21 cellular contexts compared by ENCODE assay signal in the genomic region with DNA sequence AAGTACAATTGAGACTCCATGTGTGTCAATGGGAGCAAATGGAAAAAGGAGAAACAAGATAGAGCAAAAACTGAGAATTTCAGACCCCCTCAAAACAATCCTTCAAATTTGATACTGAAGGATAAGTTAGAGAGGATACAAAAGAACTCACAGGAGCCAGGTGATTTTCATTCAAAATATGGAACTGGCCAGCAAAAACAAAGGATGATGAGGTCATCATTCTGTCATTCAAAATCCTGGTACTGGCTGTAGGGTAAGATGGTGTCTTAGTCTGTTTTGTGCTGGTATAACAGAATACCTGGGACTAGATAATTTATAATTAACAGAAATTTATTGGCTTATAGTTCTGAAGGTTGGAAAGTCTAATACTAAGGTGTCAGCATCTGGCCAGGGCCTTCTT.
A peak's percentile ranks its signal among the peaks of the same experiment; 100 is the strongest.
DNase-seq lines count a peak whose midpoint lies in the region; ATAC-seq, FAIRE-seq and TF ChIP-seq lines count a peak whose summit lies in the region.
"Had no signal": no experiment of that assay in that cellular context is flagged by ENCODE, and none has a peak within 500 bp of the region (broad histone marks: within the 10 kb centered on the region; RNA-seq: fewer than 3 reads in every experiment).

No MANE protein-coding gene starts in this region.

- no peaks in the 10 kb centered on the region for H3K4me1 ChIP-seq in HepG2 (ENCODE audit: insufficient read depth, low read length)
- H3K4me1 ChIP-seq in right lobe of liver: no peaks in the 10 kb centered on the region
- no peaks in the 10 kb centered on the region for H3K4me1 ChIP-seq in K562 (replicated peaks in 1 of 2; ENCODE audit: control insufficient read depth in 2 of 2, insufficient read depth in 2 of 2, low read length in 2 of 2)
- H3K4me1 ChIP-seq: A549; BLaER1 treated with 17β-estradiol and CSF1 and Interleukin-3, amounts not matched to agents 10 nM and 100 nM had no signal

- H3K9me1 ChIP-seq in K562 (ENCODE audit: control insufficient read depth, insufficient read depth, low read length): no peaks in the 10 kb centered on the region

- no peak for ATAC-seq in HepG2
- no peak for ATAC-seq in right lobe of liver
- ATAC-seq in K562: no peak
- ATAC-seq: A549; CD8-positive, alpha-beta T cell had no signal

- BruUV-seq in HepG2 (replicated peaks; lab: Mats Ljungman, UMichigan) (no TSS peak), K562 (replicated peaks; lab: Mats Ljungman, UMichigan) (no TSS peak)

- H3K9ac ChIP-seq in HepG2 (ENCODE audit: insufficient read depth, low read depth, low read length) (no peak overlapping the region), K562 (ENCODE audit: insufficient read depth in 1 of 2, low read depth in 2 of 2, low read length in 2 of 2) (no peak overlapping the region)
- H3K9ac ChIP-seq: BLaER1 treated with 17β-estradiol and CSF1 and Interleukin-3, amounts not matched to agents 10 nM and 100 nM had no signal

- H2AFZ ChIP-seq in HepG2 (ENCODE audit: low read length): no peak overlapping the region
- no peak overlapping the region for H2AFZ ChIP-seq in K562 (ENCODE audit: low read depth, low read length)

- H3K4me3 ChIP-seq in HepG2 (replicated peaks in 1 of 3; ENCODE audit: insufficient read depth in 1 of 3, low read depth in 2 of 3, low read length in 3 of 3): no peak overlapping the region
- no peak overlapping the region for H3K4me3 ChIP-seq in right lobe of liver
- H3K4me3 ChIP-seq in K562: no peak overlapping the region
- H3K4me3 ChIP-seq: A549; BLaER1 treated with 17β-estradiol and CSF1 and Interleukin-3, amounts not matched to agents 10 nM and 100 nM had no signal

- H3K9me3 ChIP-seq in HepG2 (ENCODE audit: low read length) (no peaks in the 10 kb centered on the region), right lobe of liver (no peaks in the 10 kb centered on the region), K562 (replicated peaks; ENCODE audit: control insufficient read depth, insufficient read depth, low read depth, low read length) (no peaks in the 10 kb centered on the region)
- H3K9me3 ChIP-seq: A549; BLaER1 treated with 17β-estradiol and CSF1 and Interleukin-3, amounts not matched to agents 10 nM and 100 nM; Caco-2 had no signal

- POLR2A ChIA-PET in HepG2 (lab: Yijun Ruan, JAX): no interaction called here
- POLR2A ChIA-PET in K562 (lab: Yijun Ruan, JAX): no interaction called here

- H3K36me3 Mint-ChIP-seq in glutamatergic neuron (ENCODE audit: unreplicated experiment): no peaks in the 10 kb centered on the region
- H3K36me3 Mint-ChIP-seq: CD8-positive, alpha-beta T cell had no signal

- DNase-seq in HepG2 (ENCODE audit: low spot score) (no peak), right lobe of liver (no peak), K562 (ENCODE audit: extremely low read depth in 1 of 4, low spot score in 3 of 4) (no peak), glutamatergic neuron (no peak), hepatic stellate cell (ENCODE audit: low spot score) (no peak)
- DNase-seq in activated CD4-positive, alpha-beta T cell treated with anti-CD3 and anti-CD28 coated beads, Interleukin-2, amount 50 U/mL, for 48 hours: no peak
- DNase-seq: AML-193; Caco-2; Calu3; CD4-positive, alpha-beta T cell; CD8-positive, alpha-beta T cell; DMS79 treated with DMSO at 0.1 percent for 48 hours; GF-D8 had no signal

- no peak for FAIRE-seq in HepG2 (lab: Jason Lieb, UNC)
- FAIRE-seq in K562 (lab: Jason Lieb, UNC): no peak
- FAIRE-seq: A549, D721Med, G401.6, GM12891 had no signal

- no peak for TF ChIP-seq RAD21 in HepG2 (CRISPR knock-in tag; IDR thresholded peaks at IDR 0.05)
- no peak for TF ChIP-seq RAD21 in K562 (CRISPR knock-in tag; conservative IDR thresholded peaks at IDR 0.05 in 1 of 2, IDR thresholded peaks at IDR 0.05 in 1 of 2)

- no peaks in the 10 kb centered on the region for H3K27me3 Mint-ChIP-seq in glutamatergic neuron (ENCODE audit: unreplicated experiment)
- H3K27me3 Mint-ChIP-seq: B cell; CD4-positive, alpha-beta T cell had no signal

- no peak for TF ChIP-seq EP300 in HepG2 (IDR thresholded peaks at IDR 0.05; ENCODE audit: low read depth in 2 of 2, low read length in 2 of 2)
- no peak for TF ChIP-seq EP300 in HepG2 (CRISPR knock-in tag; IDR thresholded peaks at IDR 0.05; ENCODE audit: borderline replicate concordance)
- no peak for TF ChIP-seq EP300 in K562 (IDR thresholded peaks at IDR 0.05; ENCODE audit: low read length)

- intact Hi-C loops in HepG2 (cut with micrococcal nuclease; ENCODE audit: unreplicated experiment) (no loop called here), right lobe of liver (cut with DNase I) (no loop called here), K562 (cut with micrococcal nuclease) (no loop called here)

- H3K9me3 Mint-ChIP-seq in glutamatergic neuron (ENCODE audit: unreplicated experiment): no peaks in the 10 kb centered on the region
- H3K9me3 Mint-ChIP-seq: CD4-positive, alpha-beta T cell; CD8-positive, alpha-beta T cell had no signal

- H3K27ac Mint-ChIP-seq in glutamatergic neuron (ENCODE audit: unreplicated experiment): peak overlapping the region; percentile 76
- H3K27ac Mint-ChIP-seq: B cell; CD4-positive, alpha-beta T cell; CD8-positive, alpha-beta T cell had no signal

- CTCF ChIA-PET in HepG2 (lab: Yijun Ruan, JAX; ENCODE audit: low intra/inter-chr PET ratio, low total read pairs) (no interaction called here), K562 (lab: Yijun Ruan, JAX; ENCODE audit: low intra/inter-chr PET ratio) (no interaction called here)

- H3K4me3 Mint-ChIP-seq in glutamatergic neuron (ENCODE audit: unreplicated experiment): no peak overlapping the region
- H3K4me3 Mint-ChIP-seq: B cell; CD4-positive, alpha-beta T cell; CD8-positive, alpha-beta T cell had no signal

- no peak overlapping the region for H3K27ac ChIP-seq in HepG2 (ENCODE audit: extremely low read length, insufficient read depth, low read length)
- H3K27ac ChIP-seq in right lobe of liver: no peak overlapping the region
- H3K27ac ChIP-seq in K562 (ENCODE audit: extremely low read depth, low read depth, low read length): no peak overlapping the region
- H3K27ac ChIP-seq: 22Rv1; A549; BLaER1 treated with 17β-estradiol and CSF1 and Interleukin-3, amounts not matched to agents 10 nM and 100 nM; C4-2B had no signal

- TF ChIP-seq POLR2A in HepG2 (IDR thresholded peaks at IDR 0.05; ENCODE audit: insufficient read depth in 1 of 2, low read depth in 2 of 2, low read length in 2 of 2): no peak
- no peak for TF ChIP-seq POLR2A in right lobe of liver (IDR thresholded peaks at IDR 0.05)
- no peak for TF ChIP-seq POLR2A in K562 (conservative IDR thresholded peaks at IDR 0.05)

- in situ Hi-C loops in HepG2 (cut with HindIII; ENCODE audit: extremely low pct_ligation_motif_present, low pct_unique_long_range_greater_than_20kb): no loop called here
- in situ Hi-C loops in K562 (cut with MboI): no loop called here

- H3K27me3 ChIP-seq in HepG2 (ENCODE audit: control insufficient read depth in 1 of 2, insufficient read depth in 2 of 2, low read length in 2 of 2): no peaks in the 10 kb centered on the region; a peak in 1 of 5 replicates
- no peaks in the 10 kb centered on the region for H3K27me3 ChIP-seq in right lobe of liver
- H3K27me3 ChIP-seq in K562 (ENCODE audit: control insufficient read depth in 2 of 2, insufficient read depth in 2 of 2, low read length in 2 of 2): peaks cover 0 to 4% of the 10 kb centered on the region in 2 experiments; a peak in 1 of 5 replicates
- H3K27me3 ChIP-seq: BLaER1 treated with 17β-estradiol and CSF1 and Interleukin-3, amounts not matched to agents 10 nM and 100 nM had no signal

- TF ChIP-seq CTCF in HepG2 (CRISPR knock-in tag; IDR thresholded peaks at IDR 0.05) (no peak), right lobe of liver (IDR thresholded peaks at IDR 0.05) (no peak), K562 (IDR thresholded peaks at IDR 0.05 in 2 of 3, conservative IDR thresholded peaks at IDR 0.05 in 1 of 3; ENCODE audit: insufficient read depth in 2 of 3, low read depth in 1 of 3, low read length in 3 of 3) (no peak), glutamatergic neuron (IDR thresholded peaks at IDR 0.05; ENCODE audit: partially characterized antibody, unreplicated experiment) (no peak)

- no peaks in the 10 kb centered on the region for H3K79me2 ChIP-seq in HepG2 (ENCODE audit: insufficient read depth, low read length)
- H3K79me2 ChIP-seq in K562 (ENCODE audit: control insufficient read depth, insufficient read depth, low read length): no peaks in the 10 kb centered on the region

- H3K36me3 ChIP-seq in HepG2 (replicated peaks in 1 of 2; ENCODE audit: control insufficient read depth in 1 of 2, insufficient read depth in 2 of 2, low read length in 2 of 2) (no peaks in the 10 kb centered on the region), right lobe of liver (no peaks in the 10 kb centered on the region), K562 (ENCODE audit: control insufficient read depth, insufficient read depth, low read length) (no peaks in the 10 kb centered on the region)
- H3K36me3 ChIP-seq: BLaER1 treated with 17β-estradiol and CSF1 and Interleukin-3, amounts not matched to agents 10 nM and 100 nM had no signal

- H3K4me1 Mint-ChIP-seq in glutamatergic neuron (ENCODE audit: low read depth, unreplicated experiment): peaks cover 2% of the 10 kb centered on the region
- H3K4me1 Mint-ChIP-seq: B cell had no signal

- no peak overlapping the region for H3K4me2 ChIP-seq in HepG2 (ENCODE audit: low read depth, low read length)
- H3K4me2 ChIP-seq in K562 (ENCODE audit: insufficient read depth, low read length): no peak overlapping the region
- H3K4me2 ChIP-seq: A549; BLaER1 treated with 17β-estradiol and CSF1 and Interleukin-3, amounts not matched to agents 10 nM and 100 nM had no signal

- H4K20me1 ChIP-seq in HepG2 (ENCODE audit: insufficient read depth, low read length) (no peaks in the 10 kb centered on the region), K562 (replicated peaks; ENCODE audit: control insufficient read depth, insufficient read depth, low read length) (no peaks in the 10 kb centered on the region)
- H4K20me1 ChIP-seq: BLaER1 treated with 17β-estradiol and CSF1 and Interleukin-3, amounts not matched to agents 10 nM and 100 nM had no signal

TF ChIP-seq in HepG2, 621 proteins besides CTCF, POLR2A, EP300 and RAD21 (continues in another document):
- TF ChIP-seq CREB1 (IDR thresholded peaks at IDR 0.05) (0 out of 2 replicates have a peak, but pooled peaks have one; percentile 17), CREB1 (CRISPR knock-in tag; IDR thresholded peaks at IDR 0.05) (no peak)

TF ChIP-seq in K562, 482 proteins besides CTCF, POLR2A, EP300 and RAD21 (continues in another document):
- TF ChIP-seq TCF7 (IDR thresholded peaks at IDR 0.05; ENCODE audit: borderline replicate concordance) (no peak), ZBED1 (IDR thresholded peaks at IDR 0.05) (no peak), BACH1 (tag; IDR thresholded peaks at IDR 0.05) (no peak), MTA1 (IDR thresholded peaks at IDR 0.05; ENCODE audit: borderline replicate concordance) (no peak), NFIC (IDR thresholded peaks at IDR 0.05) (no peak)
